Comparison of ENCODE assay signal across 2 cellular contexts in the genomic region with DNA sequence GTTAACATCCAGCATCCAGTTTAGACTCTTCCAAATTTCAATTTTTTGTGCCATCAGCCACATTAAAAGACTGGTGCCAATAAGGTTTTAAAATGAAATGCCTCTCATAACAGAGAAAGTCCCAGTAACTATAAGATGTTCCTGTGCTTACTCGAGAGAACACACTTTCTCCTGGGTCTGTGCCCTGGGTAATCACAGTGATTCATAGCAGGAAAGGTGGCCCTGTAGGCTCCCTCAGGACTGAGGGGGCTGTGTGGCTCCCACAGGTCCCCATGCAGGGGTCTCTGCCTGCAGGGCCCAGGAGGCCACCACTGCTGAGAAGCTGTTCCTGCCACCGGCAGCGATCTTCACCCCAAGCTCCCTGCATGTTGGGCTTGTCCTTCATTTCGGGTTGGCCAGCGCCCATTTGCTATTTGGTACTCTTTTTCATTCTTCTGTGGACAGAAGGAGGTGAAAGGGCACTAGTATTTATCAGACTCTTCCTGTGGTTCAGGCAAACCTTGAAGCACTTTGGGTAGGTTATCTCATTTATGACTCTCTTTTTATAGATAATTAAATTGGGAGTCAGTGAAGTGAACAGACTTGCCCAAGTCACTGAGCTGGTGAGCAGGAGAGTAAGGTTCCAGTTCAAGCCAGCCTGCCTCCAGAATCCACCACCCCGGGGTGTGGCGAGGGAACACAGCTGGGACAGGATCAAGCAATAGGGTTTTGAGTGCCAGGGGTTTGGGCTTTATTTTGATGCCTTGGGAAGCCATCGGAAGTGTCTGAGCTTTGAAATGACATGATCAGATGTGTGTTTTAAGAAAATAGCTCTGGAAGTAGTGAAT.
TF ChIP-seq lines count a peak whose summit lies in the region.

No MANE protein-coding gene starts in this region.

TF ChIP-seq in HEK293, 187 proteins besides CTCF, POLR2A, EP300 and RAD21 (continued from another document):
- TF ChIP-seq ZNF449 (tag by site-specific recombination; IDR thresholded peaks at IDR 0.05), result peak; percentile 97

TF ChIP-seq in WTC11, 78 proteins besides CTCF, POLR2A, EP300 and RAD21 (continued from another document):
- TF ChIP-seq ZNF232 (CRISPR knock-in tag; IDR thresholded peaks at IDR 0.05) (no peak), ZBTB21 (CRISPR knock-in tag; IDR thresholded peaks at IDR 0.05; ENCODE audit: borderline replicate concordance) (no peak), TCF7 (CRISPR knock-in tag; IDR thresholded peaks at IDR 0.05; ENCODE audit: low read depth) (no peak), TP53 (CRISPR knock-in tag; IDR thresholded peaks at IDR 0.05) (no peak), SMAD3 (CRISPR knock-in tag; IDR thresholded peaks at IDR 0.05; ENCODE audit: borderline replicate concordance) (no peak), ZNF423 (CRISPR knock-in tag; IDR thresholded peaks at IDR 0.05) (no peak), ZNF138 (CRISPR knock-in tag; conservative IDR thresholded peaks at IDR 0.05) (no peak)
- TF ChIP-seq, protein P1, sequence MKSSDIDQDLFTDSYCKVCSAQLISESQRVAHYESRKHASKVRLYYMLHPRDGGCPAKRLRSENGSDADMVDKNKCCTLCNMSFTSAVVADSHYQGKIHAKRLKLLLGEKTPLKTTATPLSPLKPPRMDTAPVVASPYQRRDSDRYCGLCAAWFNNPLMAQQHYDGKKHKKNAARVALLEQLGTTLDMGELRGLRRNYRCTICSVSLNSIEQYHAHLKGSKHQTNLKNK (CRISPR knock-in tag; IDR thresholded peaks at IDR 0.05), result no peak
